Comparison of ENCODE assay signal across 19 cellular contexts in genomic region chr11:2071748-2072385, GRCh38.
A peak's percentile ranks its signal among the peaks of the same experiment; 100 is the strongest.
DNase-seq lines count a peak whose midpoint lies in the region; ATAC-seq, FAIRE-seq and TF ChIP-seq lines count a peak whose summit lies in the region.
"Had no signal": no experiment of that assay in that cellular context is flagged by ENCODE, and none has a peak within 500 bp of the region (broad histone marks: within the 10 kb centered on the region; RNA-seq: fewer than 3 reads in every experiment).

No MANE protein-coding gene starts in this region.

- no peaks in the 10 kb centered on the region for H3K27me3 Mint-ChIP-seq in type B pancreatic cell

- H3K27me3 ChIP-seq in bronchial epithelial cell (ENCODE audit: control insufficient read depth, insufficient read depth, low read length), result peaks cover 3% of the 10 kb centered on the region

- CTCF ChIA-PET in HEK293 (lab: Yijun Ruan, JAX), result interaction anchor here (0.6 kb wide), 2 partner anchors 27 to 79 kb away, joined by 3 to 5 read pairs; no protein-coding TSS in a partner anchor

- POLR2A ChIA-PET in HEK293 (lab: Yijun Ruan, JAX), result no interaction called here

- no peaks in the 10 kb centered on the region for H3K36me3 ChIP-seq in HEK293 (ENCODE audit: control insufficient read depth in 2 of 2, insufficient read depth in 1 of 2, low read length in 2 of 2)
- H3K36me3 ChIP-seq in bronchial epithelial cell (ENCODE audit: control insufficient read depth, insufficient read depth, low read length), result no peaks in the 10 kb centered on the region

- no peak for ATAC-seq in sciatic nerve
- no peak for ATAC-seq in HG02798 (IDR thresholded peaks at IDR 0.05; ENCODE audit: poor library complexity, unreplicated experiment)
- ATAC-seq in HG02884 (IDR thresholded peaks at IDR 0.05; ENCODE audit: unreplicated experiment), result no peak
- ATAC-seq: GM12878 had no signal

- H3K4me1 ChIP-seq in HEK293 (ENCODE audit: control insufficient read depth, insufficient read depth, low read length), result no peaks in the 10 kb centered on the region

- FAIRE-seq in bronchial epithelial cell (lab: Jason Lieb, UNC), result no peak
- FAIRE-seq: GM12878, GM18507 had no signal

- no peak overlapping the region for H3K4me3 ChIP-seq in HEK293 (ENCODE audit: low read depth, low read length)
- H3K4me3 ChIP-seq in bronchial epithelial cell (ENCODE audit: low read depth, low read length), result no peak overlapping the region
- H3K4me3 ChIP-seq: GM12878 had no signal

- TF ChIP-seq CTCF in HEK293 (tag by site-specific recombination; IDR thresholded peaks at IDR 0.05) (no peak), bronchial epithelial cell (IDR thresholded peaks at IDR 0.05; ENCODE audit: insufficient read depth, low read length, severe bottlenecking) (no peak), type B pancreatic cell (conservative IDR thresholded peaks at IDR 0.05) (no peak)

- no peaks in the 10 kb centered on the region for H3K9me3 Mint-ChIP-seq in type B pancreatic cell
- H3K9me3 Mint-ChIP-seq: CD4-positive, alpha-beta T cell; H9 had no signal

- no peaks in the 10 kb centered on the region for H3K9me3 ChIP-seq in HEK293 (ENCODE audit: control insufficient read depth, insufficient read depth, low read depth, low read length)

- intact Hi-C loops in sciatic nerve (cut with DNase I), result no loop called here

- no peak overlapping the region for H3K27ac ChIP-seq in HEK293 (ENCODE audit: extremely low read depth, low read depth, low read length)
- H3K27ac ChIP-seq: HL-60 had no signal

- H3K27ac Mint-ChIP-seq in type B pancreatic cell, result no peak overlapping the region
- H3K27ac Mint-ChIP-seq: B cell; CD4-positive, alpha-beta T cell had no signal

- no peak overlapping the region for H3K4me3 Mint-ChIP-seq in type B pancreatic cell
- H3K4me3 Mint-ChIP-seq: B cell; CD4-positive, alpha-beta T cell; H9 had no signal

- H3K4me1 Mint-ChIP-seq in type B pancreatic cell (ENCODE audit: unreplicated experiment), result peaks cover 7% of the 10 kb centered on the region
- H3K4me1 Mint-ChIP-seq: B cell had no signal

- DNase-seq in bronchial epithelial cell (ENCODE audit: low read depth) (peak; percentile 12), iris pigment epithelial cell (ENCODE audit: low read depth) (peak; percentile 54), sciatic nerve (ENCODE audit: low spot score) (peak; percentile 22), NCI-H1930 (lab: John Stamatoyannopoulos, UW) (no peak), type B pancreatic cell (ENCODE audit: extremely low spot score, unreplicated experiment) (no peak)
- DNase-seq: ACHN; C1 segment of cervical spinal cord; Calu3; CD4-positive, alpha-beta T cell; DMS79; GOT3; H9 had no signal

- no peaks in the 10 kb centered on the region for H3K36me3 Mint-ChIP-seq in type B pancreatic cell

TF ChIP-seq in HEK293, 187 proteins besides CTCF, POLR2A, EP300 and RAD21:
- TF ChIP-seq ZFP41 (tag by site-specific recombination; IDR thresholded peaks at IDR 0.05; ENCODE audit: borderline replicate concordance), result no peak
- no peak for TF ChIP-seq GFI1B (tag by site-specific recombination; IDR thresholded peaks at IDR 0.05)
- no peak for TF ChIP-seq ZBTB20 (tag by site-specific recombination; IDR thresholded peaks at IDR 0.05)
- TF ChIP-seq ZNF175 (tag by site-specific recombination; IDR thresholded peaks at IDR 0.05), result no peak
- TF ChIP-seq ZNF600 (tag by site-specific recombination; IDR thresholded peaks at IDR 0.05), result no peak
- peak; percentile 74 for TF ChIP-seq ZNF623 (tag by site-specific recombination; IDR thresholded peaks at IDR 0.05)
- no peak for TF ChIP-seq ZNF133 (tag by site-specific recombination; IDR thresholded peaks at IDR 0.05)
- no peak for TF ChIP-seq ZBTB10 (tag by site-specific recombination; IDR thresholded peaks at IDR 0.05)

Comparison
In these comparisons a context has a peak if more than half of its experiments do, and no peak if none do; other contexts are left out.
1. DNase-seq: peak in bronchial epithelial cell (single experiment), iris pigment epithelial cell (single experiment) and sciatic nerve (single experiment); none in NCI-H1930 (0 of 2) and type B pancreatic cell (single experiment).